8 cellular contexts compared by ENCODE assay signal in the genomic region with DNA sequence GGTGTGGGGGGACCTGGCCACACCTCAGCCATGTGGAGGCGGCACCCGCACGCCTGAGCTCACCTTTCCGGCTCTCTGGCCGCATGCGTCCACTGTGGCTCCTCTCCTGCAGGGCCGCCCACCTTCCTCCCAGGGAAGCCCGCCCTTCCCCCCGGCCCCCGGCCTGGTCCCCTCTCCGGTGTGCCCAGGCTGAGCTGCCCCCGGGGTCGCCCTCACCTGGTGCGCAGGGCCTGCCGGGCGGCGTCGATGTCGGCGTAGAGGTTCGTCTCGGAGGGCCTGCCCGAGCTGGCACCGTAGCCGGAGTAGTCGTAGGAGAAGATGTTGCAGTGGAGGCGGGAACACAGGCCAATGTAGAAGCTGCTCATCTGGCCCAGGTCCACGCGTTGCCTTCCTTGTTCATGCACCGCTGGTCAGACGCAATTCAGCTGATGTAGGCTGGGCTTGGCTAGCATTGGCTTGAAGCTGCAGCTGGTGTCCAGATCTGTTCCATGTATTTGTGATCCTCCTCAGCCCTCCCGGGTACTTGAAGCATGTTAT.
A peak's percentile ranks its signal among the peaks of the same experiment; 100 is the strongest.
DNase-seq lines count a peak whose midpoint lies in the region; ATAC-seq and TF ChIP-seq lines count a peak whose summit lies in the region.
"Not testable (repeated sequence)": the region's sequence is repeated elsewhere in the genome, so short reads cannot be mapped to it uniquely, and the experiment has no call there.

No MANE protein-coding gene starts in this region.

- not testable (repeated sequence) for H3K4me3 Mint-ChIP-seq in CD14-positive monocyte

- not testable (repeated sequence) for H3K27me3 ChIP-seq in WERI-Rb-1 (ENCODE audit: insufficient read depth, low read depth, severe bottlenecking); thyroid gland
- H3K27me3 ChIP-seq in right lobe of liver, result peaks cover 0 to 15% of the 10 kb centered on the region in 2 donors

- intact Hi-C loops in CD14-positive monocyte (cut with micrococcal nuclease); Right ventricle myocardium superior (cut with DNase I); right lobe of liver (cut with DNase I); posterior cingulate gyrus (cut with DNase I); thyroid gland (cut with DNase I): not testable (repeated sequence)

- not testable (repeated sequence) for TF ChIP-seq CTCF in CD14-positive monocyte (IDR thresholded peaks at IDR 0.05); WERI-Rb-1 (IDR thresholded peaks at IDR 0.05; ENCODE audit: low read depth, low read length); coronary artery (IDR thresholded peaks at IDR 0.05); right lobe of liver (IDR thresholded peaks at IDR 0.05); thyroid gland (IDR thresholded peaks at IDR 0.05)

- H3K27ac Mint-ChIP-seq in CD14-positive monocyte, result not testable (repeated sequence)

- H3K9me3 Mint-ChIP-seq in CD14-positive monocyte, result not testable (repeated sequence)

- not testable (repeated sequence) for H3K36me3 Mint-ChIP-seq in CD14-positive monocyte

- not testable (repeated sequence) for H3K9me3 ChIP-seq in WERI-Rb-1 (ENCODE audit: severe bottlenecking); right lobe of liver; thyroid gland

- not testable (repeated sequence) for H3K4me1 Mint-ChIP-seq in CD14-positive monocyte

- not testable (repeated sequence) for ATAC-seq in Right ventricle myocardium superior (ENCODE audit: poor library complexity); right lobe of liver

- not testable (repeated sequence) for H3K27ac ChIP-seq in WERI-Rb-1, coronary artery, right lobe of liver, thyroid gland

- not testable (repeated sequence) for H3K4me3 ChIP-seq in WERI-Rb-1 (ENCODE audit: low read depth, low read length); coronary artery; right lobe of liver; thyroid gland (replicated peaks in 1 of 3)

- H3K27me3 Mint-ChIP-seq in CD14-positive monocyte (ENCODE audit: low read depth in 3 of 3), result peaks cover 7 to 30% (median 17%) of the 10 kb centered on the region in 3 donors

- 90% methylated on average over 16 of the region's 32 CpGs for WGBS in right lobe of liver (ENCODE audit: insufficient coverage, low coverage, low lambda C conversion rate, missing lambda C conversion rate)
- WGBS in thyroid gland, 2 donors, result 72 to 76% methylated on average over 30 to 32 of the region's 32 CpGs

- not testable (repeated sequence) for H3K4me1 ChIP-seq in right lobe of liver, thyroid gland

- H3K36me3 ChIP-seq in WERI-Rb-1, right lobe of liver, thyroid gland: not testable (repeated sequence)

- not testable (repeated sequence) for TF ChIP-seq POLR2A in right lobe of liver (IDR thresholded peaks at IDR 0.05); thyroid gland (IDR thresholded peaks at IDR 0.05)

- DNase-seq in CD14-positive monocyte (ENCODE audit: low spot score) (peak; percentile 43), HT1080 (ENCODE audit: low read depth) (peak; percentile 2), WERI-Rb-1 (peak; percentile 39), coronary artery (ENCODE audit: low spot score) (peak; percentile 70), Right ventricle myocardium superior (peak; percentile 38), right lobe of liver (peak; percentile 20 to 68 (median 45)), posterior cingulate gyrus (peak in 9 of 10 donors; percentile 3 to 88 (median 23)), thyroid gland (peak; percentile 81 to 86)

Comparison
In these comparisons a context has a peak if more than half of its experiments do, and no peak if none do; other contexts are left out.
1. DNase-seq: peak in every context shown above with its lines; median percentile 84 in thyroid gland; 70 in coronary artery; 45 in right lobe of liver; 43 in CD14-positive monocyte; 39 in WERI-Rb-1; 38 in Right ventricle myocardium superior; 23 in posterior cingulate gyrus; 2 in HT1080.